In the genomic region with DNA sequence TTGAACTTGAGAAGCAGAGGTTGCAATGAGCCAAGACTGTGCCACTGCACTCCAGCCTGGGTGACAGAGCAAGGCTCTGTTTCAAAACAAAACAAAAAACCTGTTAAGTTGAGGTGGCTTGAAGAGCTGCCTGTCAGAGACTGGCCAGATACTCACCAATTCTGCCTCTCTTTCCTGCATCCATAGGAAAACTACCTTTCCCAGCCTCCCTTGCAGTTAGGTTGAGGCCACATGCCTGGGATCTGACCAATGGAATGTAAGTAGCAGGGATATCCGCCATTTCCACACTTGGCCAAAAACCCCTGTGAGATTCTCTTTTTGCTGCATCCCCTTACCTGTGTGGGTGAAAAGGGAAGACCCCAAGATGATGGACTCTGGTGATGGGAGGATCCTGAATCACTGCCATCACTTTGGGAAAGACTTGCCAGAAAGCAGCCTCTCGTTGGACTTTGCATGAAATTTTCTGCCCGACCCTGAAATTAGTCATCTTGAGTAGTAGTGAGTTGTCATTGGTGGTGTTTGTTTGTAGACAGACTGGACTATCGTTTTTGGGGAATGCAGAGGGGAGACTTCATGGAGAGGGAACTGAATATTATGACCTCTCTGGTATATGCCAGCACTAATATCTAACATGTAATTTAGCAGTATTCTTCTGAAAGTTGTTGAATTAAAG, we compare ENCODE assay signal across 11 cellular contexts. TPM values are rescaled to one million over a fixed set of nuclear protein-coding genes. Genes with fewer than 3 reads are reported as not detected.
DNase-seq lines count a peak whose midpoint lies in the region; ATAC-seq, FAIRE-seq and TF ChIP-seq lines count a peak whose summit lies in the region.
"Had no signal": no experiment of that assay in that cellular context is flagged by ENCODE, and none has a peak within 500 bp of the region (broad histone marks: within the 10 kb centered on the region; RNA-seq: fewer than 3 reads in every experiment).

No MANE protein-coding gene starts in this region.

- H2AFZ ChIP-seq in GM12878 (ENCODE audit: control insufficient read depth, low read depth, low read length) (no peak overlapping the region), mammary epithelial cell (ENCODE audit: low read depth, low read length) (no peak overlapping the region)

- no peak for TF ChIP-seq POLR2A in GM12878 (IDR thresholded peaks at IDR 0.05; ENCODE audit: low read depth, low read length)

- in situ Hi-C loops in GM12878 (cut with MboI): no loop called here
- in situ Hi-C loops in mammary epithelial cell (cut with MboI; ENCODE audit: low sequenced_read_pairs in 2 of 2): no loop called here

- H3K9ac ChIP-seq in GM12878 (ENCODE audit: control insufficient read depth, insufficient read depth, low read length) (peak overlapping the region; percentile 54; the same call in 1 of the 2 replicates), mammary epithelial cell (ENCODE audit: insufficient read depth, low read length) (no peak overlapping the region)

- H3K36me3 ChIP-seq in GM12878 (ENCODE audit: control insufficient read depth in 2 of 2, insufficient read depth in 2 of 2, low read length in 1 of 2): peaks cover 0 to 8% of the 10 kb centered on the region in 2 experiments; a peak in 2 of 4 replicates
- no peaks in the 10 kb centered on the region for H3K36me3 ChIP-seq in mammary epithelial cell (ENCODE audit: insufficient read depth, low read length)

- H3K4me1 ChIP-seq in GM12878 (ENCODE audit: control insufficient read depth, insufficient read depth, low read length) (peaks cover 53% of the 10 kb centered on the region), mammary epithelial cell (ENCODE audit: insufficient read depth, low read length) (peaks cover 27% of the 10 kb centered on the region)

- TF ChIP-seq RAD21 in GM12878 (IDR thresholded peaks at IDR 0.05; ENCODE audit: insufficient read depth, low read depth, low read length): no peak

- CTCF ChIA-PET in GM12878 (lab: Yijun Ruan, JAX) (interaction anchor here (4.7 kb wide), 1 partner anchor 11 kb away, joined by 59 read pairs; the partner anchor contains the start of gene GPR68), mammary epithelial cell (lab: Charles Lee; ENCODE audit: low non-redundant PET) (no interaction called here)

- no peak overlapping the region for H3K4me3 ChIP-seq in GM12878
- H3K4me3 ChIP-seq in skin epidermis: no peak overlapping the region
- H3K4me3 ChIP-seq in mammary epithelial cell (replicated peaks in 1 of 3; ENCODE audit: insufficient read depth in 1 of 3, low read depth in 2 of 3, low read length in 3 of 3): no peak overlapping the region

- 39% methylated on average over 4 of the region's 4 CpGs for WGBS in GM12878 (ENCODE audit: insufficient coverage, insufficient replicate concordance, low lambda C conversion rate, missing lambda C conversion rate)
- 87% methylated on average over 4 of the region's 4 CpGs for WGBS in mammary epithelial cell (ENCODE audit: low coverage, missing lambda C conversion rate)

- intact Hi-C loops in GM12878 (cut with micrococcal nuclease; ENCODE audit: unreplicated experiment): no loop called here
- intact Hi-C loops in mammary epithelial cell (cut with micrococcal nuclease): no loop called here

- DNase-seq in NCI-H2171 treated with DMSO at 0.1 percent for 48 hours (lab: John Stamatoyannopoulos, UW) (peak; percentile 44), NCI-H2171 (lab: John Stamatoyannopoulos, UW) (no peak), NCI-H446 treated with DMSO at 0.1 percent for 48 hours (lab: John Stamatoyannopoulos, UW) (peak; percentile 72), GM12878 (ENCODE audit: low read depth, low spot score) (no peak), NCI-H2107 (lab: John Stamatoyannopoulos, UW) (no peak), mammary epithelial cell (no peak)
- DNase-seq: NCI-H510A, occipital lobe had no signal

- H4K20me1 ChIP-seq in GM12878 (ENCODE audit: control insufficient read depth, insufficient read depth) (no peaks in the 10 kb centered on the region), mammary epithelial cell (ENCODE audit: insufficient read depth, low read length) (no peaks in the 10 kb centered on the region)

- POLR2A ChIA-PET in GM12878 (lab: Charles Lee): interaction anchor here (0.7 to 4.6 kb wide), 2 partner anchors 9 to 13 kb away, joined by 3 to 108 read pairs; partner anchors contain the start of gene GPR68

- peak overlapping the region; percentile 92 for H3K27ac ChIP-seq in GM12878 (ENCODE audit: control insufficient read depth, insufficient read depth)
- peak overlapping the region in 16 of 21 experiments; percentile 2 to 94 (median 60) for H3K27ac ChIP-seq in skin epidermis
- no peak overlapping the region for H3K27ac ChIP-seq in mammary epithelial cell (ENCODE audit: insufficient read depth, low read depth, low read length)
- H3K27ac ChIP-seq: VCaP had no signal

- SMC1A ChIA-PET in GM12878 (lab: Charles Lee; ENCODE audit: uncharacterized antibody, unreplicated experiment): interaction anchor here (5.5 to 5.7 kb wide), 2 partner anchors 11 to 20 kb away, joined by 81 to 142 read pairs; partner anchors contain the start of gene GPR68

- ATAC-seq in GM12878 (no peak), HG03045 (IDR thresholded peaks at IDR 0.05; ENCODE audit: unreplicated experiment) (no peak)

- no peak for TF ChIP-seq EP300 in GM12878 (IDR thresholded peaks at IDR 0.05; ENCODE audit: borderline replicate concordance in 1 of 2, control insufficient read depth in 1 of 2, low read depth in 2 of 2, low read length in 2 of 2)

- H3K79me2 ChIP-seq in GM12878 (ENCODE audit: control insufficient read depth, insufficient read depth, low read length): no peaks in the 10 kb centered on the region; the same call in 1 of the 2 replicates
- no peaks in the 10 kb centered on the region for H3K79me2 ChIP-seq in mammary epithelial cell (ENCODE audit: insufficient read depth, low read length)

- H3K4me2 ChIP-seq in GM12878 (ENCODE audit: control insufficient read depth, insufficient read depth): peak overlapping the region; percentile 73
- H3K4me2 ChIP-seq in mammary epithelial cell (ENCODE audit: insufficient read depth, low read depth, low read length): no peak overlapping the region

- dilution Hi-C loops in mammary epithelial cell (cut with HindIII; ENCODE audit: low sequenced_read_pairs): no loop called here

- TF ChIP-seq CTCF in GM12878 (IDR thresholded peaks at IDR 0.05 in 2 of 3, conservative IDR thresholded peaks at IDR 0.05 in 1 of 3; ENCODE audit: control insufficient read depth in 2 of 3, extremely low read depth in 1 of 3, insufficient read depth in 1 of 3, low read depth in 3 of 3, low read length in 3 of 3) (no peak), mammary epithelial cell (conservative IDR thresholded peaks at IDR 0.05 in 1 of 2, IDR thresholded peaks at IDR 0.05 in 1 of 2; ENCODE audit: extremely low read depth in 1 of 2, insufficient read depth in 1 of 2, low read depth in 1 of 2, low read length in 2 of 2) (no peak)

- H3K27me3 ChIP-seq in GM12878 (replicated peaks in 1 of 2; ENCODE audit: control insufficient read depth in 2 of 2, insufficient read depth in 2 of 2, low read length in 1 of 2) (no peaks in the 10 kb centered on the region), mammary epithelial cell (ENCODE audit: insufficient read depth, low read length) (no peaks in the 10 kb centered on the region)

- no peak for FAIRE-seq in GM12878 (lab: Jason Lieb, UNC)

- H3K9me3 ChIP-seq in GM12878 (replicated peaks; ENCODE audit: control insufficient read depth, insufficient read depth, low read length) (peaks cover 10% of the 10 kb centered on the region), mammary epithelial cell (replicated peaks; ENCODE audit: insufficient read depth, low read length) (no peaks in the 10 kb centered on the region)

- BruUV-seq in GM12878 (replicated peaks; lab: Mats Ljungman, UMichigan) (no TSS peak), mammary epithelial cell (replicated peaks; lab: Mats Ljungman, UMichigan) (no TSS peak)

- RAD21 ChIA-PET in GM12878 (lab: Charles Lee; ENCODE audit: unreplicated experiment): interaction anchor here (5.5 kb wide), 1 partner anchor 12 kb away, joined by 90 read pairs; the partner anchor contains the start of gene GPR68

TF ChIP-seq in GM12878, 131 proteins besides CTCF, POLR2A, EP300 and RAD21 (continues in another document):
- TF ChIP-seq YY1 (IDR thresholded peaks at IDR 0.05; ENCODE audit: low read depth, low read length): peak; percentile 74; the same call in 1 of the 2 replicates
- TF ChIP-seq, protein P1, sequence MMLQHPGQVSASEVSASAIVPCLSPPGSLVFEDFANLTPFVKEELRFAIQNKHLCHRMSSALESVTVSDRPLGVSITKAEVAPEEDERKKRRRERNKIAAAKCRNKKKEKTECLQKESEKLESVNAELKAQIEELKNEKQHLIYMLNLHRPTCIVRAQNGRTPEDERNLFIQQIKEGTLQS (IDR thresholded peaks at IDR 0.05; ENCODE audit: borderline replicate concordance, extremely low read depth, low read depth, low read length): peak; percentile 32; the same call in 1 of the 2 replicates

RNA-seq across cellular contexts. Expression of gene GPR68, which starts 14.0 kb away (rescaled TPM):
- 1.0 TPM in 2 replicates for total RNA-seq in GM12878 (2013; cell fraction: nucleolus; rRNA removed)
- total RNA-seq in GM12878 (2014; rRNA removed) (2.2 and 3.1 TPM in 2 replicates), GM12878 (2014; rRNA removed; fragmentation: Illumina TruSeq; extraction: Trizol) (0.76 and 1.1 TPM in 2 replicates), GM12878 (2021) (2.1 and 2.4 TPM in 2 replicates), mammary epithelial cell (under 1 TPM in 1 of 2 donors, not detected in 1; 0.83 TPM)
- polyA plus RNA-seq in GM12878 (2011; ENCODE audit: low read depth): 0.76 TPM
- polyA plus RNA-seq in GM12878 (2011; rRNA removed) (1.9 and 3.0 TPM in 2 replicates), GM12878 (2014; fragmentation: Illumina TruSeq; extraction: Trizol) (1.1 and 1.2 TPM in 2 replicates), GM12878 (2014; fragmentation: Nextera tagmentation; extraction: Ambion mirVana) (under 1 TPM; 0.06 to 0.35 TPM), GM12878 (2014; rRNA removed) (2.7 and 3.4 TPM in 2 replicates), GM12878 (2016; fragmentation: Nextera tagmentation; extraction: Ambion mirVana) (1 to 10 TPM; 1.8 TPM), mammary epithelial cell (0.06 TPM)
- polyA plus RNA-seq in GM12878 (2011; cell fraction: cytosol; rRNA removed): 8.1 and 9.1 TPM in 2 replicates
- 7.7 and 8.0 TPM in 2 replicates for polyA plus RNA-seq in GM12878 (2011; cell fraction: nucleus; rRNA removed)
- polyA plus RNA-seq in GM12878 (2012): 1.1 and 1.3 TPM in 2 replicates
- 2.8 and 6.9 TPM in 2 replicates for polyA minus RNA-seq in GM12878 (2011; rRNA and poly(A)+ RNA removed)
- polyA minus RNA-seq in GM12878 (2011; cell fraction: cytosol; rRNA and poly(A)+ RNA removed): 1.2 and 3.3 TPM in 2 replicates
- 1.6 and 1.7 TPM in 2 replicates for polyA minus RNA-seq in GM12878 (2011; cell fraction: nucleus; rRNA and poly(A)+ RNA removed)
- not detected for polyA minus RNA-seq in mammary epithelial cell

Comparison
In these comparisons a context has a peak if more than half of its experiments do, and no peak if none do; other contexts are left out.
1. DNase-seq: peak in NCI-H2171 treated with DMSO at 0.1 percent for 48 hours (single experiment) and NCI-H446 treated with DMSO at 0.1 percent for 48 hours (single experiment); none in NCI-H2171 (single experiment), GM12878 (single experiment), NCI-H2107 (single experiment) and mammary epithelial cell (single experiment).